22 cellular contexts compared by ENCODE assay signal in genomic region chr5:59256331-59256730, GRCh38.
DNase-seq lines count a peak whose midpoint lies in the region; ATAC-seq and TF ChIP-seq lines count a peak whose summit lies in the region.
"Had no signal": no experiment of that assay in that cellular context is flagged by ENCODE, and none has a peak within 500 bp of the region (broad histone marks: within the 10 kb centered on the region; RNA-seq: fewer than 3 reads in every experiment).

No MANE protein-coding gene starts in this region.

- peak overlapping the region; percentile 56 for H3K27ac ChIP-seq in SK-N-MC
- H3K27ac ChIP-seq in gastroesophageal sphincter: peak overlapping the region; percentile 43 to 81 (median 72)
- H3K27ac ChIP-seq in rectal smooth muscle tissue (ENCODE audit: low read depth, low read length): peak overlapping the region; percentile 57
- H3K27ac ChIP-seq: KMS-11, PC-9, RWPE1 had no signal

- peak; percentile 36 for DNase-seq in BJ (ENCODE audit: low read depth)
- no peak for DNase-seq in SK-N-MC (ENCODE audit: low read depth, low spot score)
- DNase-seq in activated CD8-positive, alpha-beta memory T cell treated with anti-CD3 and anti-CD28 coated beads, Interleukin-2, amount 50 U/mL, for 48 hours: no peak
- DNase-seq in immature natural killer cell: no peak
- DNase-seq in NCI-H2227 (lab: John Stamatoyannopoulos, UW; ENCODE audit: unreplicated experiment): no peak
- no peak for DNase-seq in T-helper 17 cell
- DNase-seq: BE2C; Caco-2; CD4-positive, alpha-beta T cell; DMS53; HCEC 1CT; NCI-H1417 treated with DMSO at 0.1 percent for 48 hours; NCI-H1930; NCI-H345; NCI-H524 treated with DMSO at 0.1 percent for 48 hours; PC-9; SIG-M5 had no signal

- no peaks in the 10 kb centered on the region for H3K36me3 ChIP-seq in BJ (ENCODE audit: control insufficient read depth, insufficient read depth, low read length)
- no peaks in the 10 kb centered on the region for H3K36me3 ChIP-seq in SK-N-MC (ENCODE audit: insufficient read depth, low read length)
- H3K36me3 ChIP-seq in gastroesophageal sphincter: no peaks in the 10 kb centered on the region
- no peaks in the 10 kb centered on the region for H3K36me3 ChIP-seq in rectal smooth muscle tissue (ENCODE audit: control insufficient read depth, insufficient read depth, low read length)
- H3K36me3 ChIP-seq: BE2C had no signal

- peak; percentile 46 for ATAC-seq in gastroesophageal sphincter
- ATAC-seq in T-helper 17 cell: no peak
- ATAC-seq: GM23338 had no signal

- 10 to 26% methylated on average over 3 of the region's 3 CpGs for WGBS in gastroesophageal sphincter (ENCODE audit: low coverage in 1 of 2), 2 donors

- H3K4me3 ChIP-seq in BJ (ENCODE audit: low read depth, low read length) (no peak overlapping the region), SK-N-MC (peak overlapping the region; percentile 6; the same call in 1 of the 2 replicates), gastroesophageal sphincter (no peak overlapping the region), rectal smooth muscle tissue (ENCODE audit: low read length) (no peak overlapping the region)
- H3K4me3 ChIP-seq: GM23338, PC-9 had no signal

- no peaks in the 10 kb centered on the region for H3K9me3 Mint-ChIP-seq in immature natural killer cell
- H3K9me3 Mint-ChIP-seq: CD4-positive, alpha-beta T cell; GM23338 had no signal

- TF ChIP-seq CTCF in BJ (IDR thresholded peaks at IDR 0.05; ENCODE audit: insufficient read depth, low read depth, low read length): no peak
- no peak for TF ChIP-seq CTCF in gastroesophageal sphincter (IDR thresholded peaks at IDR 0.05)

- H3K4me1 ChIP-seq in gastroesophageal sphincter (peaks cover 0 to 71% (median 6%) of the 10 kb centered on the region in 3 donors), rectal smooth muscle tissue (ENCODE audit: control insufficient read depth, insufficient read depth, low read length) (peaks cover 30% of the 10 kb centered on the region)
- H3K4me1 ChIP-seq: BE2C had no signal

- no peak for TF ChIP-seq EP300 in gastroesophageal sphincter (IDR thresholded peaks at IDR 0.05)

- POLR2A ChIA-PET in BJ (lab: Charles Lee): no interaction called here

- TF ChIP-seq POLR2A in gastroesophageal sphincter (IDR thresholded peaks at IDR 0.05): no peak

- no peak overlapping the region for H3K27ac Mint-ChIP-seq in immature natural killer cell
- no peak overlapping the region for H3K27ac Mint-ChIP-seq in T-helper 17 cell
- H3K27ac Mint-ChIP-seq: CD4-positive, alpha-beta T cell; GM23338 had no signal

- H3K9ac ChIP-seq in SK-N-MC (ENCODE audit: insufficient read length): no peak overlapping the region
- no peak overlapping the region for H3K9ac ChIP-seq in rectal smooth muscle tissue (ENCODE audit: low read length)
- H3K9ac ChIP-seq: KMS-11 had no signal

- peaks cover 2% of the 10 kb centered on the region; the same call in 1 of the 2 replicates for H3K27me3 ChIP-seq in BJ (ENCODE audit: control insufficient read depth, insufficient read depth, low read length)
- no peaks in the 10 kb centered on the region for H3K27me3 ChIP-seq in gastroesophageal sphincter
- H3K27me3 ChIP-seq in rectal smooth muscle tissue (ENCODE audit: control insufficient read depth, insufficient read depth, low read length): no peaks in the 10 kb centered on the region
- H3K27me3 ChIP-seq: BE2C had no signal

- H3K36me3 Mint-ChIP-seq in immature natural killer cell: no peaks in the 10 kb centered on the region
- H3K36me3 Mint-ChIP-seq in T-helper 17 cell (ENCODE audit: low read depth): peaks cover 2% of the 10 kb centered on the region

- H3K4me3 Mint-ChIP-seq in immature natural killer cell (no peak overlapping the region), T-helper 17 cell (no peak overlapping the region)
- H3K4me3 Mint-ChIP-seq: CD4-positive, alpha-beta T cell; GM23338 had no signal

- CTCF ChIA-PET in BJ (lab: Yijun Ruan, JAX): no interaction called here

- H3K4me1 Mint-ChIP-seq in immature natural killer cell (no peaks in the 10 kb centered on the region), T-helper 17 cell (peaks cover 2% of the 10 kb centered on the region)
- H3K4me1 Mint-ChIP-seq: GM23338 had no signal

- no peaks in the 10 kb centered on the region for H3K9me3 ChIP-seq in SK-N-MC (ENCODE audit: low read depth, low read length)
- H3K9me3 ChIP-seq in gastroesophageal sphincter: peaks cover 0 to 4% (median 0%) of the 10 kb centered on the region in 3 donors
- H3K9me3 ChIP-seq in T-helper 17 cell (ENCODE audit: control insufficient read depth, low read length, poor library complexity, severe bottlenecking): no peaks in the 10 kb centered on the region
- H3K9me3 ChIP-seq: BE2C, Caco-2 had no signal

- H3K27me3 Mint-ChIP-seq in immature natural killer cell (ENCODE audit: low read depth in 3 of 3) (peaks cover 2 to 3% (median 3%) of the 10 kb centered on the region in 3 donors), T-helper 17 cell (peaks cover 50% of the 10 kb centered on the region)
